In the genomic region with DNA sequence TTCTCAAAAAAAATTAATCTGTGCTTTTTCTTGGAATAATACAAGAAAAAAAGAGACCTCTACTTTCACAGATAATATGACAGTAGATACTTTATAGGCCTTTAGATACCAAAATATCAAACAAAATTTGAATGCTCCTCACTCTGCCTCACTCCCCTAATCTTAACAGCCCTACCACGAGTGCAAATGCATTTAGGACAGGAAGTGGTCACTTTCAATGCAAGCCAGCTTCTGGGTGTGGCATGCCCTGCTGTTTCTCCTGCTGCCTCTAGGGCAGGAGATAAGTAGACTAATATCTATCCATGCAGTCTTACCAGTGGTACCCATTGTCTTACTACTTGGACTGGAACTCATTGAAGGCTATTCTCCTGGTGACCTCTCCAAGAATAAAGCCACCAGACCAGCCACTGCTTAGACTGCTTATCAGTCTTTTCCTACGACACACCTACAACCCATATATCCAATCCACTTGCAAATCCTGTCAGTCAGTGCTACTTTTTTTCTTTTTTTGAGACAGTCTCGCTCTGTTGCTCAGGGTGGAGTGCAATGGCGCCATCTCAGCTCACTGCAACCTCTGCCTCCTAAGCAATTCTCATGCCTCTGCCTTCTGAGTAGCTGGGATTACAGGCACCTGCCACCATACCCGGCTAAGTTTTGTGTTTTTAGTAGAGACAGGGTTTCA, we compare ENCODE assay signal across 1 cellular context.
TF ChIP-seq lines count a peak whose summit lies in the region.

No MANE protein-coding gene starts in this region.

TF ChIP-seq in K562, 482 proteins besides CTCF, POLR2A, EP300 and RAD21 (continued from another document):
- TF ChIP-seq, protein P1, sequence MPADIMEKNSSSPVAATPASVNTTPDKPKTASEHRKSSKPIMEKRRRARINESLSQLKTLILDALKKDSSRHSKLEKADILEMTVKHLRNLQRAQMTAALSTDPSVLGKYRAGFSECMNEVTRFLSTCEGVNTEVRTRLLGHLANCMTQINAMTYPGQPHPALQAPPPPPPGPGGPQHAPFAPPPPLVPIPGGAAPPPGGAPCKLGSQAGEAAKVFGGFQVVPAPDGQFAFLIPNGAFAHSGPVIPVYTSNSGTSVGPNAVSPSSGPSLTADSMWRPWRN (IDR thresholded peaks at IDR 0.05; ENCODE audit: low read depth), result no peak
- TF ChIP-seq JUND (IDR thresholded peaks at IDR 0.05; ENCODE audit: borderline replicate concordance, low read depth, low read length) (peak; percentile 58; the same call in 1 of the 2 replicates), JUND (tag; IDR thresholded peaks at IDR 0.05; ENCODE audit: borderline replicate concordance, low read depth, low read length) (no peak; the same call in 2 of the 3 replicates), ARHGAP35 (IDR thresholded peaks at IDR 0.05; ENCODE audit: partially characterized antibody) (no peak), CHD2 (IDR thresholded peaks at IDR 0.05; ENCODE audit: low read depth, low read length) (no peak), POLR2H (tag; IDR thresholded peaks at IDR 0.05; ENCODE audit: low read depth) (peak; percentile 19; the same call in 1 of the 2 replicates), GABPA (tag; conservative IDR thresholded peaks at IDR 0.05; ENCODE audit: low read depth) (peak; percentile 80), MAZ (CRISPR knock-in tag; conservative IDR thresholded peaks at IDR 0.05 in 1 of 2, IDR thresholded peaks at IDR 0.05 in 1 of 2) (peak in 1 of 2 experiments; percentile 51; a peak in 2 of 4 replicates), GABPB1 (CRISPR knock-in tag; IDR thresholded peaks at IDR 0.05) (peak; percentile 80), ETV1 (tag; conservative IDR thresholded peaks at IDR 0.05; ENCODE audit: low read depth) (peak; percentile 81), EHMT2 (IDR thresholded peaks at IDR 0.05) (peak; percentile 77)
- TF ChIP-seq, protein P2, sequence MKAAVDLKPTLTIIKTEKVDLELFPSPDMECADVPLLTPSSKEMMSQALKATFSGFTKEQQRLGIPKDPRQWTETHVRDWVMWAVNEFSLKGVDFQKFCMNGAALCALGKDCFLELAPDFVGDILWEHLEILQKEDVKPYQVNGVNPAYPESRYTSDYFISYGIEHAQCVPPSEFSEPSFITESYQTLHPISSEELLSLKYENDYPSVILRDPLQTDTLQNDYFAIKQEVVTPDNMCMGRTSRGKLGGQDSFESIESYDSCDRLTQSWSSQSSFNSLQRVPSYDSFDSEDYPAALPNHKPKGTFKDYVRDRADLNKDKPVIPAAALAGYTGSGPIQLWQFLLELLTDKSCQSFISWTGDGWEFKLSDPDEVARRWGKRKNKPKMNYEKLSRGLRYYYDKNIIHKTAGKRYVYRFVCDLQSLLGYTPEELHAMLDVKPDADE (conservative IDR thresholded peaks at IDR 0.05; ENCODE audit: control insufficient read depth, low read depth, low read length), result no peak
- TF ChIP-seq, protein P3, sequence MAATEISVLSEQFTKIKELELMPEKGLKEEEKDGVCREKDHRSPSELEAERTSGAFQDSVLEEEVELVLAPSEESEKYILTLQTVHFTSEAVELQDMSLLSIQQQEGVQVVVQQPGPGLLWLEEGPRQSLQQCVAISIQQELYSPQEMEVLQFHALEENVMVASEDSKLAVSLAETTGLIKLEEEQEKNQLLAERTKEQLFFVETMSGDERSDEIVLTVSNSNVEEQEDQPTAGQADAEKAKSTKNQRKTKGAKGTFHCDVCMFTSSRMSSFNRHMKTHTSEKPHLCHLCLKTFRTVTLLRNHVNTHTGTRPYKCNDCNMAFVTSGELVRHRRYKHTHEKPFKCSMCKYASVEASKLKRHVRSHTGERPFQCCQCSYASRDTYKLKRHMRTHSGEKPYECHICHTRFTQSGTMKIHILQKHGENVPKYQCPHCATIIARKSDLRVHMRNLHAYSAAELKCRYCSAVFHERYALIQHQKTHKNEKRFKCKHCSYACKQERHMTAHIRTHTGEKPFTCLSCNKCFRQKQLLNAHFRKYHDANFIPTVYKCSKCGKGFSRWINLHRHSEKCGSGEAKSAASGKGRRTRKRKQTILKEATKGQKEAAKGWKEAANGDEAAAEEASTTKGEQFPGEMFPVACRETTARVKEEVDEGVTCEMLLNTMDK (IDR thresholded peaks at IDR 0.05; ENCODE audit: borderline replicate concordance, insufficient read depth, low read depth, low read length, poor library complexity, severe bottlenecking), result no peak
- TF ChIP-seq, protein P4, sequence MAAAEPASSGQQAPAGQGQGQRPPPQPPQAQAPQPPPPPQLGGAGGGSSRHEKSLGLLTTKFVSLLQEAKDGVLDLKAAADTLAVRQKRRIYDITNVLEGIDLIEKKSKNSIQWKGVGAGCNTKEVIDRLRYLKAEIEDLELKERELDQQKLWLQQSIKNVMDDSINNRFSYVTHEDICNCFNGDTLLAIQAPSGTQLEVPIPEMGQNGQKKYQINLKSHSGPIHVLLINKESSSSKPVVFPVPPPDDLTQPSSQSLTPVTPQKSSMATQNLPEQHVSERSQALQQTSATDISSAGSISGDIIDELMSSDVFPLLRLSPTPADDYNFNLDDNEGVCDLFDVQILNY (CRISPR knock-in tag; IDR thresholded peaks at IDR 0.05), result no peak
- TF ChIP-seq, protein P5, sequence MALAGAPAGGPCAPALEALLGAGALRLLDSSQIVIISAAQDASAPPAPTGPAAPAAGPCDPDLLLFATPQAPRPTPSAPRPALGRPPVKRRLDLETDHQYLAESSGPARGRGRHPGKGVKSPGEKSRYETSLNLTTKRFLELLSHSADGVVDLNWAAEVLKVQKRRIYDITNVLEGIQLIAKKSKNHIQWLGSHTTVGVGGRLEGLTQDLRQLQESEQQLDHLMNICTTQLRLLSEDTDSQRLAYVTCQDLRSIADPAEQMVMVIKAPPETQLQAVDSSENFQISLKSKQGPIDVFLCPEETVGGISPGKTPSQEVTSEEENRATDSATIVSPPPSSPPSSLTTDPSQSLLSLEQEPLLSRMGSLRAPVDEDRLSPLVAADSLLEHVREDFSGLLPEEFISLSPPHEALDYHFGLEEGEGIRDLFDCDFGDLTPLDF (CRISPR knock-in tag; IDR thresholded peaks at IDR 0.05), result no peak
TF ChIP-seq in K562: peak in this region for 68.
